ENCODE assay signal across 16 cellular contexts in the genomic region with DNA sequence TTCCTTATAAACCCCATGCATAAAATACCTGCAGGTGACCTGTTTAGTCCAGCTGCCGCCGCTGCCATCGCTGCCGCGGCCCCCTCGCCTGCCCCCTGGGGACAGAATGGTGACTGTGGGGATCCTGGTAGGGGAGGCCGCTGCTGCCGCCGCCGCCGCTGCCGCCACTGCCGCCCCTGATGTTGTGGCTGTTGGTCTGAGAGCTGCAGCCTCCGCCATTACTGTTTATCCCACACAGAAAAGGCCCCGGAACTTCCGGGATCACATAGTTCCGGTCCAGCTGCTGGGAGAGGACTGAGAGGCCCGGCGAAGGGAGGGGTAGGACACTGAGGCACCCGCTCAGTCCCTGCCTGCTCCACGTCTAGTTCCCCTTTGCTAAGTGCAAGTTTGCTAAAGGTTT.
"Had no signal": no experiment of that assay in that cellular context is flagged by ENCODE, and none has a peak within 500 bp of the region (broad histone marks: within the 10 kb centered on the region; RNA-seq: fewer than 3 reads in every experiment).

No MANE protein-coding gene starts in this region.

- H3K4me2 ChIP-seq: neural progenitor cell had no signal

- H3K4me3 ChIP-seq: esophagus squamous epithelium, heart right ventricle, neural progenitor cell, psoas muscle, transverse colon had no signal

- H3K4me3 Mint-ChIP-seq: activated T-cell treated with anti-CD3 and anti-CD28 coated beads, Interleukin-2, amount 50 U/mL, for 72 hours; effector memory CD8-positive, alpha-beta T cell; immature natural killer cell; memory B cell; neural progenitor cell; stimulated activated naive CD8-positive, alpha-beta T cell treated with anti-CD3 and anti-CD28 coated beads, Interleukin-15, Interleukin-2, amounts not matched to agents 100 ng/mL and 50 ng/mL, for 24 hours had no signal

- H3K27me3 Mint-ChIP-seq: effector memory CD8-positive, alpha-beta T cell; memory B cell; stimulated activated naive CD8-positive, alpha-beta T cell treated with anti-CD3 and anti-CD28 coated beads, Interleukin-15, Interleukin-2, amounts not matched to agents 100 ng/mL and 50 ng/mL, for 24 hours had no signal

- H3K4me1 ChIP-seq: esophagus squamous epithelium, heart right ventricle, neural progenitor cell, psoas muscle, transverse colon had no signal

- H3K36me3 Mint-ChIP-seq: activated naive CD4-positive, alpha-beta T cell treated with anti-CD3 and anti-CD28 coated beads, Interleukin-2, amount 50 U/mL, for 72 hours; memory B cell; neural progenitor cell had no signal

- DNase-seq: activated gamma-delta T cell treated with Interleukin-2 at 50 U/mL for 16 hours; activated T-cell treated with anti-CD3 and anti-CD28 coated beads, Interleukin-2, amount 50 U/mL, for 72 hours; dermis blood vessel endothelial cell; effector memory CD8-positive, alpha-beta T cell; esophagus squamous epithelium; heart right ventricle; immature natural killer cell; psoas muscle; right cardiac atrium; T1000; transverse colon had no signal

- H3K9me3 Mint-ChIP-seq: memory B cell; stimulated activated naive CD8-positive, alpha-beta T cell treated with anti-CD3 and anti-CD28 coated beads, Interleukin-15, Interleukin-2, amounts not matched to agents 100 ng/mL and 50 ng/mL, for 24 hours had no signal

- H3K27me3 ChIP-seq: esophagus squamous epithelium, heart right ventricle, neural progenitor cell, transverse colon had no signal

- H3K4me1 Mint-ChIP-seq: immature natural killer cell, memory B cell had no signal

- H3K36me3 ChIP-seq: esophagus squamous epithelium, heart right ventricle, neural progenitor cell, transverse colon had no signal

- ATAC-seq: activated CD4-positive, CD25-positive, alpha-beta regulatory T cell treated with anti-CD3 and anti-CD28 coated beads, Interleukin-2, amount 50 U/mL, for 24 hours; activated naive CD4-positive, alpha-beta T cell treated with anti-CD3 and anti-CD28 coated beads, Interleukin-2, amount 50 U/mL, for 72 hours; activated T-cell treated with anti-CD3 and anti-CD28 coated beads, Interleukin-2, amount 50 U/mL, for 72 hours; effector memory CD8-positive, alpha-beta T cell; heart right ventricle; psoas muscle; right cardiac atrium had no signal

- H3K27ac Mint-ChIP-seq: activated naive CD4-positive, alpha-beta T cell treated with anti-CD3 and anti-CD28 coated beads, Interleukin-2, amount 50 U/mL, for 72 hours; activated T-cell treated with anti-CD3 and anti-CD28 coated beads, Interleukin-2, amount 50 U/mL, for 72 hours; effector memory CD8-positive, alpha-beta T cell; immature natural killer cell; memory B cell; stimulated activated naive CD8-positive, alpha-beta T cell treated with anti-CD3 and anti-CD28 coated beads, Interleukin-15, Interleukin-2, amounts not matched to agents 100 ng/mL and 50 ng/mL, for 24 hours had no signal

- H3K27ac ChIP-seq: esophagus squamous epithelium, heart right ventricle, neural progenitor cell, psoas muscle, transverse colon had no signal
